17 cellular contexts compared by ENCODE assay signal in genomic region chr18:42341423-42341822, GRCh38.
A peak's percentile ranks its signal among the peaks of the same experiment; 100 is the strongest.
DNase-seq lines count a peak whose midpoint lies in the region; ATAC-seq and TF ChIP-seq lines count a peak whose summit lies in the region.
"Had no signal": no experiment of that assay in that cellular context is flagged by ENCODE, and none has a peak within 500 bp of the region (broad histone marks: within the 10 kb centered on the region; RNA-seq: fewer than 3 reads in every experiment).

No MANE protein-coding gene starts in this region.

- in situ Hi-C loops in Caki2 (cut with HindIII; ENCODE audit: low pct_unique_long_range_greater_than_20kb, low sequenced_read_pairs): no loop called here

- DNase-seq in Caki2 (ENCODE audit: low read depth) (peak; percentile 30), NCI-H69 (lab: John Stamatoyannopoulos, UW) (peak; percentile 42), choroid plexus epithelial cell (ENCODE audit: low read depth) (peak; percentile 2), kidney tubule cell (ENCODE audit: low spot score) (peak; percentile 59), dermis blood vessel endothelial cell (no peak)
- DNase-seq in activated naive CD4-positive, alpha-beta T cell treated with anti-CD3 and anti-CD28 coated beads, Interleukin-2, amount 10 ng/mL, durations not matched to agents 7 days and 5 days: no peak
- DNase-seq: AML-193; Caco-2; CD4-positive, alpha-beta T cell; DMS153; DMS79; GDM1; IMR-90 had no signal

- no peaks in the 10 kb centered on the region for H3K27me3 Mint-ChIP-seq in activated naive CD4-positive, alpha-beta T cell treated with anti-CD3 and anti-CD28 coated beads, Interleukin-2, amount 10 ng/mL, durations not matched to agents 7 days and 5 days
- H3K27me3 Mint-ChIP-seq: CD4-positive, alpha-beta T cell had no signal

- CTCF ChIA-PET in activated naive CD4-positive, alpha-beta T cell treated with anti-CD3 and anti-CD28 coated beads, Interleukin-2, amount 10 ng/mL, durations not matched to agents 7 days and 5 days (lab: Charles Lee): no interaction called here

- no peak for ATAC-seq in HG02759 (IDR thresholded peaks at IDR 0.05; ENCODE audit: unreplicated experiment)
- ATAC-seq in HG03039 (IDR thresholded peaks at IDR 0.05; ENCODE audit: unreplicated experiment): no peak
- ATAC-seq: A549 had no signal

- H3K9me3 Mint-ChIP-seq in activated naive CD4-positive, alpha-beta T cell treated with anti-CD3 and anti-CD28 coated beads, Interleukin-2, amount 10 ng/mL, durations not matched to agents 7 days and 5 days: no peaks in the 10 kb centered on the region

- TF ChIP-seq CTCF in choroid plexus epithelial cell (conservative IDR thresholded peaks at IDR 0.05; ENCODE audit: low read depth, low read length): no peak

- no peak overlapping the region for H3K4me3 Mint-ChIP-seq in activated naive CD4-positive, alpha-beta T cell treated with anti-CD3 and anti-CD28 coated beads, Interleukin-2, amount 10 ng/mL, durations not matched to agents 7 days and 5 days
- H3K4me3 Mint-ChIP-seq: CD4-positive, alpha-beta T cell had no signal

- H3K4me1 Mint-ChIP-seq in activated naive CD4-positive, alpha-beta T cell treated with anti-CD3 and anti-CD28 coated beads, Interleukin-2, amount 10 ng/mL, durations not matched to agents 7 days and 5 days: no peaks in the 10 kb centered on the region

- H3K4me3 ChIP-seq in choroid plexus epithelial cell (ENCODE audit: low read depth, low read length): no peak overlapping the region
- H3K4me3 ChIP-seq: A549, HAP-1 had no signal

- H3K36me3 Mint-ChIP-seq in activated naive CD4-positive, alpha-beta T cell treated with anti-CD3 and anti-CD28 coated beads, Interleukin-2, amount 10 ng/mL, durations not matched to agents 7 days and 5 days: no peaks in the 10 kb centered on the region

- H3K27ac Mint-ChIP-seq in activated naive CD4-positive, alpha-beta T cell treated with anti-CD3 and anti-CD28 coated beads, Interleukin-2, amount 10 ng/mL, durations not matched to agents 7 days and 5 days: no peak overlapping the region
- H3K27ac Mint-ChIP-seq: CD4-positive, alpha-beta T cell had no signal

Comparison
In these comparisons a context has a peak if more than half of its experiments do, and no peak if none do; other contexts are left out.
1. DNase-seq: peak in Caki2 (single experiment), NCI-H69 (single experiment), choroid plexus epithelial cell (single experiment) and kidney tubule cell (single experiment); none in dermis blood vessel endothelial cell (single experiment) and activated naive CD4-positive, alpha-beta T cell treated with anti-CD3 and anti-CD28 coated beads, Interleukin-2, amount 10 ng/mL, durations not matched to agents 7 days and 5 days (single experiment).